9 cellular contexts compared by ENCODE assay signal in the genomic region with DNA sequence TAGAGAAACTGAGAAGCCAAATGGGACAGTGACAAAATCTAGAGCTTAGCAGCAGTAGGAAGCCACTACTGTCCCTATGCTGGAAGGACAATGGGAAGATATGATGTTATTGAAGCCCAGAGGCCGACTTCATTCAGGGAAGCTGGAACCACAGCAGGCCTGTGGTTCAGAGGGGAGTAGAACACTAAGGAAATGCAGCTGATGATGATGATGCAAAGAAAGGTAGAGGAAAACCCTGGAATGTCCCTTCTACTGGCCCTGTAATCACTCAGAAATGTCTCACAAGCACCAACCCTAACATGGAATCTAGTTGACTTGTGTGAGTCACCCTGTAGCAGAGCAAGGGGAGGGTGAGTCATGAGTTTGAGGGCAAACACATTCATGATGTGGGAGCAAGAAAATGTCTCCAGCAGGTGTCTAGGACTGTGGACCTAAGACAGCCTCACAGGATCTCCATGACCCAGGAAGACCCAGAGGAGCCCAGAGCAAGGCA. TPM values are rescaled to one million over a fixed set of nuclear protein-coding genes. Genes with fewer than 3 reads are reported as not detected.
DNase-seq lines count a peak whose midpoint lies in the region; ATAC-seq, FAIRE-seq and TF ChIP-seq lines count a peak whose summit lies in the region.
"Had no signal": no experiment of that assay in that cellular context is flagged by ENCODE, and none has a peak within 500 bp of the region (broad histone marks: within the 10 kb centered on the region; RNA-seq: fewer than 3 reads in every experiment).

No MANE protein-coding gene starts in this region.

- no peaks in the 10 kb centered on the region for H3K27me3 ChIP-seq in astrocyte (ENCODE audit: insufficient read depth, low read length)
- H3K27me3 ChIP-seq in naive thymus-derived CD4-positive, alpha-beta T cell (ENCODE audit: control insufficient read depth in 2 of 2, insufficient read depth in 2 of 2, low read length in 2 of 2): no peaks in the 10 kb centered on the region

- H3K4me1 Mint-ChIP-seq in astrocyte (ENCODE audit: low read depth, unreplicated experiment): peaks cover 50% of the 10 kb centered on the region
- peaks cover 0 to 30% (median 0%) of the 10 kb centered on the region in 7 donors for H3K4me1 Mint-ChIP-seq in naive thymus-derived CD4-positive, alpha-beta T cell

- H2AFZ ChIP-seq in astrocyte (ENCODE audit: low read depth, low read length): no peak overlapping the region

- H3K4me3 Mint-ChIP-seq in astrocyte (ENCODE audit: unreplicated experiment): peak overlapping the region; percentile 45
- no peak overlapping the region for H3K4me3 Mint-ChIP-seq in naive thymus-derived CD4-positive, alpha-beta T cell

- peak overlapping the region; percentile 97 for H3K27ac Mint-ChIP-seq in astrocyte (ENCODE audit: unreplicated experiment)
- no peak overlapping the region for H3K27ac Mint-ChIP-seq in naive thymus-derived CD4-positive, alpha-beta T cell

- H3K9me3 Mint-ChIP-seq in astrocyte (ENCODE audit: unreplicated experiment): no peaks in the 10 kb centered on the region
- no peaks in the 10 kb centered on the region for H3K9me3 Mint-ChIP-seq in naive thymus-derived CD4-positive, alpha-beta T cell

- peak overlapping the region; percentile 46 for H3K4me2 ChIP-seq in astrocyte (ENCODE audit: low read length)

- DNase-seq in AG08395 (ENCODE audit: low spot score) (peak; percentile 96), M059J (ENCODE audit: low read depth) (peak; percentile 100), astrocyte (ENCODE audit: low read depth) (peak; percentile 100), cerebellum (ENCODE audit: low spot score) (no peak), DMS79 treated with DMSO at 0.1 percent for 48 hours (lab: John Stamatoyannopoulos, UW) (no peak)
- DNase-seq in naive thymus-derived CD4-positive, alpha-beta T cell: peak in 1 of 9 donors; percentile 37
- DNase-seq in effector CD8-positive, alpha-beta T cell (lab: John Stamatoyannopoulos, UW): no peak

- no peaks in the 10 kb centered on the region for H3K79me2 ChIP-seq in astrocyte (ENCODE audit: insufficient read depth, low read length)

- H3K9ac ChIP-seq in astrocyte (ENCODE audit: low read length): peak overlapping the region; percentile 82

- H3K27ac ChIP-seq in astrocyte (ENCODE audit: low read depth, low read length): peak overlapping the region; percentile 98
- no peak overlapping the region for H3K27ac ChIP-seq in naive thymus-derived CD4-positive, alpha-beta T cell (ENCODE audit: low read depth, low read length)

- H3K9me3 ChIP-seq in astrocyte (ENCODE audit: insufficient read depth, low read depth, low read length): no peaks in the 10 kb centered on the region
- H3K9me3 ChIP-seq in naive thymus-derived CD4-positive, alpha-beta T cell (ENCODE audit: control insufficient read depth in 2 of 3, low read length in 3 of 3): no peaks in the 10 kb centered on the region

- FAIRE-seq in astrocyte (lab: Jason Lieb, UNC): peak; percentile 100
- FAIRE-seq: endometrium had no signal

- H3K36me3 ChIP-seq in astrocyte (ENCODE audit: insufficient read depth, low read length): no peaks in the 10 kb centered on the region
- H3K36me3 ChIP-seq in naive thymus-derived CD4-positive, alpha-beta T cell (ENCODE audit: control insufficient read depth in 2 of 3, insufficient read depth in 3 of 3, low read length in 3 of 3): no peaks in the 10 kb centered on the region

- peaks cover 47% of the 10 kb centered on the region for H3K4me1 ChIP-seq in astrocyte (ENCODE audit: insufficient read depth, low read length)
- no peaks in the 10 kb centered on the region for H3K4me1 ChIP-seq in naive thymus-derived CD4-positive, alpha-beta T cell (ENCODE audit: control insufficient read depth in 2 of 2, insufficient read depth in 2 of 2, low read length in 2 of 2)

- peaks cover 2% of the 10 kb centered on the region for H3K36me3 Mint-ChIP-seq in astrocyte (ENCODE audit: low read depth, unreplicated experiment)
- H3K36me3 Mint-ChIP-seq in naive thymus-derived CD4-positive, alpha-beta T cell: peaks cover 4 to 16% (median 5%) of the 10 kb centered on the region in 5 donors

- H3K27me3 Mint-ChIP-seq in astrocyte (ENCODE audit: low read depth, unreplicated experiment): no peaks in the 10 kb centered on the region
- peaks cover 0 to 6% (median 0%) of the 10 kb centered on the region in 5 donors for H3K27me3 Mint-ChIP-seq in naive thymus-derived CD4-positive, alpha-beta T cell

- intact Hi-C loops in naive thymus-derived CD4-positive, alpha-beta T cell (cut with micrococcal nuclease): no loop called here

- no peaks in the 10 kb centered on the region for H4K20me1 ChIP-seq in astrocyte (ENCODE audit: insufficient read depth, low read length)

- POLR2A ChIA-PET in naive thymus-derived CD4-positive, alpha-beta T cell (lab: Charles Lee): no interaction called here

- peak; percentile 20 for ATAC-seq in naive thymus-derived CD4-positive, alpha-beta T cell
- ATAC-seq in HG02938 (IDR thresholded peaks at IDR 0.05; ENCODE audit: unreplicated experiment): no peak

- no peak overlapping the region for H3K4me3 ChIP-seq in astrocyte (ENCODE audit: insufficient read depth, low read depth, low read length)
- no peak overlapping the region for H3K4me3 ChIP-seq in naive thymus-derived CD4-positive, alpha-beta T cell (ENCODE audit: low read length)

- no peak for TF ChIP-seq CTCF in astrocyte (IDR thresholded peaks at IDR 0.05; ENCODE audit: insufficient read depth, low read depth, low read length)

- CTCF ChIA-PET in naive thymus-derived CD4-positive, alpha-beta T cell (lab: Charles Lee): no interaction called here

RNA-seq across cellular contexts. Expression of a gene that starts 37.1 kb away (rescaled TPM):
- 84.3 and 108 TPM in 2 replicates for total RNA-seq in M059J (2014; rRNA removed; shearing (Covaris generic))
- total RNA-seq in astrocyte (61.2 and 63.4 TPM in 2 replicates), cerebellum (33.6 TPM)
- 1 to 10 TPM in 1 of 5 experiments, under 1 TPM in 3, not detected in 1; 0.20 to 1.1 (median 0.38) TPM for total RNA-seq in naive thymus-derived CD4-positive, alpha-beta T cell
- under 1 TPM; 0.24 to 0.39 TPM for polyA plus RNA-seq in naive thymus-derived CD4-positive, alpha-beta T cell

Comparison
In these comparisons a context has a peak if more than half of its experiments do, and no peak if none do; other contexts are left out.
1. DNase-seq: peak in AG08395 (single experiment), M059J (single experiment) and astrocyte (single experiment); none in cerebellum (single experiment), DMS79 treated with DMSO at 0.1 percent for 48 hours (single experiment) and effector CD8-positive, alpha-beta T cell (single experiment).
2. RNA of a gene that starts 37.1 kb away (total RNA-seq): 84.3 to 108 TPM in M059J, 61.2 to 63.4 TPM in astrocyte and 33.6 TPM in cerebellum (single experiment); 0.20 to 1.1 TPM in naive thymus-derived CD4-positive, alpha-beta T cell; every median in the first group is over 10 times any median in the second.